In genomic region chr9:129060991-129061390, GRCh38 we compare ENCODE assay signal across 21 cellular contexts.
"Had no signal": no experiment of that assay in that cellular context is flagged by ENCODE, and none has a peak within 500 bp of the region (broad histone marks: within the 10 kb centered on the region; RNA-seq: fewer than 3 reads in every experiment).

No MANE protein-coding gene starts in this region.

- H3K4me1 ChIP-seq: colonic mucosa, esophagus muscularis mucosa, esophagus squamous epithelium, foreskin keratinocyte, gastrocnemius medialis, gastroesophageal sphincter, heart left ventricle had no signal

- H3K27me3 ChIP-seq: colonic mucosa, dorsolateral prefrontal cortex, esophagus muscularis mucosa, esophagus squamous epithelium, foreskin keratinocyte, gastrocnemius medialis, gastroesophageal sphincter, heart left ventricle, heart right ventricle had no signal

- H3K27ac ChIP-seq: colonic mucosa, coronary artery, dorsolateral prefrontal cortex, epithelial cell of prostate, esophagus muscularis mucosa, esophagus squamous epithelium, foreskin keratinocyte, gastrocnemius medialis, gastroesophageal sphincter, heart left ventricle, heart right ventricle had no signal

- H3K4me3 ChIP-seq: colonic mucosa, coronary artery, dorsolateral prefrontal cortex, esophagus muscularis mucosa, esophagus squamous epithelium, gastrocnemius medialis, gastroesophageal sphincter, heart left ventricle, heart right ventricle had no signal

- H3K9me3 ChIP-seq: colonic mucosa, esophagus muscularis mucosa, esophagus squamous epithelium, gastrocnemius medialis, gastroesophageal sphincter, heart left ventricle, heart right ventricle had no signal

- DNase-seq: colonic mucosa; cortex of kidney; dermis blood vessel endothelial cell; dorsolateral prefrontal cortex; effector CD4-positive, alpha-beta T cell; effector memory CD4-positive, alpha-beta T cell; effector memory CD8-positive, alpha-beta T cell; erythroblast; esophagus squamous epithelium; foreskin fibroblast; foreskin keratinocyte; foreskin melanocyte; gastrocnemius medialis; glutamatergic neuron; head of caudate nucleus; heart left ventricle; heart right ventricle had no signal
